Comparison of ENCODE assay signal across 12 cellular contexts in genomic region chr2:72999729-73000725, GRCh38.
A peak's percentile ranks its signal among the peaks of the same experiment; 100 is the strongest.
DNase-seq lines count a peak whose midpoint lies in the region; ATAC-seq and TF ChIP-seq lines count a peak whose summit lies in the region.
"Had no signal": no experiment of that assay in that cellular context is flagged by ENCODE, and none has a peak within 500 bp of the region (broad histone marks: within the 10 kb centered on the region; RNA-seq: fewer than 3 reads in every experiment).

No MANE protein-coding gene starts in this region.

- no peak for TF ChIP-seq RAD21 in liver (IDR thresholded peaks at IDR 0.05)

- POLR2A ChIA-PET in A673 (lab: Charles Lee; ENCODE audit: low non-redundant PET), result no interaction called here

- CTCF ChIA-PET in A673 (lab: Charles Lee), result interaction anchor here (0.7 kb wide), 1 partner anchor 63 kb away, joined by 3 read pairs; no protein-coding TSS in a partner anchor

- DNase-seq in ELR (ENCODE audit: low read depth), result peak; percentile 61
- peak; percentile 27 for DNase-seq in LHCN-M2 (ENCODE audit: low read depth)
- DNase-seq in cardiac fibroblast (ENCODE audit: low read depth in 2 of 2), result peak; percentile 22 to 42
- no peak for DNase-seq in KBM-7
- no peak for DNase-seq in A673 (ENCODE audit: low spot score)
- DNase-seq: activated CD4-positive, alpha-beta T cell treated with anti-CD3 and anti-CD28 coated beads for 4 hours; MV-4-11; stimulated activated CD4-positive, alpha-beta T cell treated with anti-CD3 and anti-CD28 coated beads, Interleukin-15, amount 100 ng/mL, for 24 hours had no signal

- H3K27me3 ChIP-seq in liver (ENCODE audit: control insufficient read depth in 4 of 4, insufficient read depth in 4 of 4, low read length in 3 of 4) (no peaks in the 10 kb centered on the region), A673 (replicated peaks; ENCODE audit: insufficient read depth, low read depth, low read length, poor library complexity) (no peaks in the 10 kb centered on the region)

- 91% methylated on average over 13 of the region's 13 CpGs for WGBS in liver

- H3K9ac ChIP-seq in liver (ENCODE audit: low read depth in 1 of 2, low read length in 2 of 2), result no peak overlapping the region

- H3K4me3 ChIP-seq in cardiac fibroblast (replicated peaks in 1 of 2; ENCODE audit: low read depth in 2 of 2, low read length in 2 of 2), result no peak overlapping the region
- H3K4me3 ChIP-seq in liver (ENCODE audit: low read depth in 1 of 3, low read length in 3 of 3), result no peak overlapping the region
- no peak overlapping the region for H3K4me3 ChIP-seq in A673 (ENCODE audit: low read depth, low read length, poor library complexity, severe bottlenecking)

- TF ChIP-seq CTCF in cardiac fibroblast (IDR thresholded peaks at IDR 0.05; ENCODE audit: low read depth, low read length) (no peak), liver (IDR thresholded peaks at IDR 0.05; ENCODE audit: low read depth, low read length, missing input control) (no peak), A673 (conservative IDR thresholded peaks at IDR 0.05; ENCODE audit: low read depth, low read length) (no peak)

- no TSS peak for BruUV-seq in A673 (replicated peaks; lab: Mats Ljungman, UMichigan)

- H3K36me3 ChIP-seq in liver (ENCODE audit: control insufficient read depth in 4 of 4, insufficient read depth in 3 of 4, low read depth in 1 of 4, low read length in 3 of 4), result peaks cover 0 to 3% (median 0%) of the 10 kb centered on the region in 4 donors
- no peaks in the 10 kb centered on the region for H3K36me3 ChIP-seq in A673 (ENCODE audit: insufficient read depth, low read length, poor library complexity, severe bottlenecking)

- in situ Hi-C loops in KBM-7 (cut with MboI; ENCODE audit: low pct_unique_long_range_greater_than_20kb, low sequenced_read_pairs), result no loop called here

- H3K9me3 ChIP-seq in liver (ENCODE audit: control insufficient read depth in 4 of 4, low read length in 3 of 4) (no peaks in the 10 kb centered on the region), A673 (ENCODE audit: low read depth, low read length, poor library complexity, severe bottlenecking) (no peaks in the 10 kb centered on the region)

- ATAC-seq in HG03460 (IDR thresholded peaks at IDR 0.05; ENCODE audit: unreplicated experiment), result no peak
- no peak for ATAC-seq in GM18907 (IDR thresholded peaks at IDR 0.05; ENCODE audit: unreplicated experiment)
- ATAC-seq: natural killer cell treated with Interleukin-12 subunit alpha and Interleukin-12 subunit beta and Interleukin-15 and Interleukin-18, amount 100 ng/mL, for 72 hours had no signal

- H3K4me1 ChIP-seq in liver (ENCODE audit: control insufficient read depth in 4 of 4, insufficient read depth in 4 of 4, low read length in 3 of 4) (peaks cover 16 to 74% (median 43%) of the 10 kb centered on the region in 4 donors), A673 (ENCODE audit: insufficient read depth, low read length, poor library complexity, severe bottlenecking) (no peaks in the 10 kb centered on the region)

- peak overlapping the region; percentile 44 to 89 for H3K27ac ChIP-seq in liver (ENCODE audit: low read depth in 1 of 2, low read length in 2 of 2)
- H3K27ac ChIP-seq in A673 (ENCODE audit: low read depth, low read length, poor library complexity, severe bottlenecking), result no peak overlapping the region

- intact Hi-C loops in A673 (cut with micrococcal nuclease; ENCODE audit: unreplicated experiment), result no loop called here

TF ChIP-seq in liver, 16 proteins besides CTCF, POLR2A, EP300 and RAD21:
- TF ChIP-seq NR2F2 (IDR thresholded peaks at IDR 0.05) (no peak), ZBTB33 (IDR thresholded peaks at IDR 0.05) (no peak), ATF3 (IDR thresholded peaks at IDR 0.05) (no peak), REST (IDR thresholded peaks at IDR 0.05) (no peak), FOXA1 (IDR thresholded peaks at IDR 0.05) (no peak), EGR1 (IDR thresholded peaks at IDR 0.05; ENCODE audit: low read depth in 2 of 2) (no peak), TAF1 (conservative IDR thresholded peaks at IDR 0.05) (no peak)

Comparison
In these comparisons a context has a peak if more than half of its experiments do, and no peak if none do; other contexts are left out.
1. DNase-seq: peak in ELR (single experiment), LHCN-M2 (single experiment) and cardiac fibroblast (2 of 2); none in KBM-7 (single experiment) and A673 (single experiment).